1 cellular context compared by ENCODE assay signal in the genomic region with DNA sequence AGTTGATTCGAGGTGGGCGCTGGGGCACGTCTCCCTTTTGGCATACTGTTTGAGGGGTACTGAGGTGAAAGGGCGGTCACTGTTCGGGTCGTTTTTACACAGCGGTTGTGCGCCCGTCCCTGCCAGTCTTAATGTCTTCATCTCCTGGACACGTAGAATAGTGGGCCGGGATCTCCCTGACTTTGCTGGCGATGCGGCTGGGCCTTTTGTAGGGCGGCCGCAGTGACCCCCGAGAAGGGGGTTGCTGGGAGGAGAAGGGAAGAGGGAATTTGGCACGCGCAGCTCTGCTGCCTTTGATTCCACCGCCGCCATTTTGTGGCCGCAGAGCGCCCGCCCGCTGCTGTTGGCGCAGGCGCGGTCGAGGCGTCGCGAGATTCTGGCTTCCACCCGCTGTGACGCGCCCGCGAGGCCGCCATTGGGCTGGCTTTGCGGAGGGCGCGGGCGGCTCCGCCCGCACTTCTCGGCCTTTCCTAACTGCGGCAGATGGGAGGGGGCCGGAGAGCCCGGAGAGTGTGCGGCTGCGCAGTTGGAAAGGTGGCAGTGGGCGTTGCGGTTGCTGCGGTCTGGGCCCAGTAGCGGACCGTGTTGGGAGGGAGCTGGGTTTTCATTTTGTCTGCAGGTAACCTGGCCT.
TF ChIP-seq lines count a peak whose summit lies in the region.

No MANE protein-coding gene starts in this region.

TF ChIP-seq in K562, 482 proteins besides CTCF, POLR2A, EP300 and RAD21 (continued from another document and continues in another):
- TF ChIP-seq BHLHE40 (IDR thresholded peaks at IDR 0.05; ENCODE audit: low read length) (peak; percentile 42), KDM5B (IDR thresholded peaks at IDR 0.05; ENCODE audit: insufficient replicate concordance, low read depth, low read length) (peak; percentile 56), MNT (conservative IDR thresholded peaks at IDR 0.05) (peak in 1 of 2 experiments; percentile 26; a peak in 1 of 4 replicates), POLR2B (IDR thresholded peaks at IDR 0.05; ENCODE audit: low read depth, partially characterized antibody) (peak; percentile 33), E2F3 (CRISPR knock-in tag; IDR thresholded peaks at IDR 0.05) (0 out of 2 replicates have a peak, but pooled peaks have one; percentile 17), CXXC5 (CRISPR knock-in tag; IDR thresholded peaks at IDR 0.05) (peak; percentile 57), SUPT5H (IDR thresholded peaks at IDR 0.05) (peak; percentile 75), EP400 (IDR thresholded peaks at IDR 0.05) (peak; percentile 52; the same call in 1 of the 2 replicates), JUND (IDR thresholded peaks at IDR 0.05; ENCODE audit: borderline replicate concordance, low read depth, low read length) (peak; percentile 23; the same call in 1 of the 2 replicates), JUND (tag; IDR thresholded peaks at IDR 0.05; ENCODE audit: borderline replicate concordance, low read depth, low read length) (no peak; the same call in 1 of the 3 replicates), ARNT (IDR thresholded peaks at IDR 0.05) (0 out of 4 replicates have a peak, but pooled peaks of 1 of the 2 experiments have one; percentile 5), RHOXF2B (CRISPR knock-in tag; conservative IDR thresholded peaks at IDR 0.05) (no peak), NONO (IDR thresholded peaks at IDR 0.05; ENCODE audit: low read depth in 2 of 2, low read length in 1 of 2) (peak in 1 of 2 experiments; percentile 79; a peak in 2 of 4 replicates), SP1 (CRISPR knock-in tag; IDR thresholded peaks at IDR 0.05) (no peak; the same call in 1 of the 2 replicates), ATF4 (CRISPR knock-in tag; IDR thresholded peaks at IDR 0.05) (0 out of 2 replicates have a peak, but pooled peaks have one; percentile 45), POLR2AphosphoS5 (IDR thresholded peaks at IDR 0.05; ENCODE audit: control insufficient read depth, insufficient read depth, low read depth, low read length) (peak; percentile 60; the same call in 1 of the 2 replicates), L3MBTL2 (IDR thresholded peaks at IDR 0.05) (no peak; the same call in 1 of the 2 replicates), ZNF282 (CRISPR knock-in tag; IDR thresholded peaks at IDR 0.05) (0 out of 2 replicates have a peak, but pooled peaks have one; percentile 52), MECOM (CRISPR knock-in tag; IDR thresholded peaks at IDR 0.05) (no peak), RBM22 (IDR thresholded peaks at IDR 0.05; ENCODE audit: low read depth, low read length, poor library complexity, severe bottlenecking) (peak; percentile 72)
- TF ChIP-seq, protein P1, sequence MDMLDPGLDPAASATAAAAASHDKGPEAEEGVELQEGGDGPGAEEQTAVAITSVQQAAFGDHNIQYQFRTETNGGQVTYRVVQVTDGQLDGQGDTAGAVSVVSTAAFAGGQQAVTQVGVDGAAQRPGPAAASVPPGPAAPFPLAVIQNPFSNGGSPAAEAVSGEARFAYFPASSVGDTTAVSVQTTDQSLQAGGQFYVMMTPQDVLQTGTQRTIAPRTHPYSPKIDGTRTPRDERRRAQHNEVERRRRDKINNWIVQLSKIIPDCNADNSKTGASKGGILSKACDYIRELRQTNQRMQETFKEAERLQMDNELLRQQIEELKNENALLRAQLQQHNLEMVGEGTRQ (CRISPR knock-in tag; IDR thresholded peaks at IDR 0.05): no peak
- TF ChIP-seq, protein P2, sequence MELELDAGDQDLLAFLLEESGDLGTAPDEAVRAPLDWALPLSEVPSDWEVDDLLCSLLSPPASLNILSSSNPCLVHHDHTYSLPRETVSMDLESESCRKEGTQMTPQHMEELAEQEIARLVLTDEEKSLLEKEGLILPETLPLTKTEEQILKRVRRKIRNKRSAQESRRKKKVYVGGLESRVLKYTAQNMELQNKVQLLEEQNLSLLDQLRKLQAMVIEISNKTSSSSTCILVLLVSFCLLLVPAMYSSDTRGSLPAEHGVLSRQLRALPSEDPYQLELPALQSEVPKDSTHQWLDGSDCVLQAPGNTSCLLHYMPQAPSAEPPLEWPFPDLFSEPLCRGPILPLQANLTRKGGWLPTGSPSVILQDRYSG (tag; conservative IDR thresholded peaks at IDR 0.05; ENCODE audit: low read depth): no peak
- TF ChIP-seq, protein P3, sequence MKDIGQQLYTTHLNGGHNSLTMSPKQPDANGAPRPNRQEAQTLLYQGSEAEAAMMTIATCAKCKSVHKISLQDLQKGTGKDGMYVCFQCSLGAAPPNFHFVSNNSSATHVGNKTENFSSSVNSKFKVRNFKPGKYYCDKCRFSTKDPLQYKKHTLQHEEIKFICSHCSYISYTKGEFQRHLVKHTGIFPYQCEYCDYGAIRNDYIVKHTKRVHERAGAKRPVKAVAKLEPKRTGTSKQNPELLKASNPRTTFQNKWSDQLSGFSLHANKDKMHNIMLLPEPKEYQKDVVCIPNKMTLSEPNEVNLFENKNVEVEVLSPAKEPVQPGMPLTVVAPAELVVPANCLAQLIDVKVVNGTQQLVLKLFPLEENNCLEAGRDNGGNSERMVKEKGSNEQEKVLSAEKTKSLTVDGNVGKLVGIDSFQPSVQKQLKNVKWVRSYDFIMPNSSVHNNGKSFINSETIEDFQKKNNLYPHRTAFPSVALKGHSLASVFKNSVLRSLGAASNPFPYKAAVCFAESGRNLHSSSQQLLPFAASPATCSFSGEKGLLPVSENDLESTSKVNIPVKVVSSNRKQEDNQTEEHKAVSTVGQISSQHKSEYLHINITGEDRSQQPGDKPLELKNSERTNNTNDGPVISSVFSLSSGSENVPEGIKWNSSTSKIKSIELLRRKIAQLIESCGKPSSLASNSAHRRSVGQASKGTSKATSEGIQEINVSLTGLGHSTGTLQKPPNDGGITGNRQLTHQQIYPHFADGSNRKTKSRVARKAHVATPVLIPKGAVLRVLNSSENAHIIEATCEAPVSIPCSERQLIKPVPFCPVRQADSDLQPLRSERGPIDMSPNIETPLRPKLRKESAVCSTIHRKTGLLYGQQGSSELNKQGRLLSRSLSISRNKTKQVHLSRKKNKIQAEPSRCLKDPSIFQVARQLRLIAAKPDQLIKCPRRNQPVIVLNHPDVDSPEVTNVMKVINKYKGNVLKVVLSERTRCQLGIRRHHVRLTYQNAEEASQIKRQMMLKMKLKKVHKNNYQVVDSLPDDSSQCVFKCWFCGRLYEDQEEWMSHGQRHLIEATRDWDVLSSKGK (CRISPR knock-in tag; IDR thresholded peaks at IDR 0.05): no peak
- TF ChIP-seq, protein P4, sequence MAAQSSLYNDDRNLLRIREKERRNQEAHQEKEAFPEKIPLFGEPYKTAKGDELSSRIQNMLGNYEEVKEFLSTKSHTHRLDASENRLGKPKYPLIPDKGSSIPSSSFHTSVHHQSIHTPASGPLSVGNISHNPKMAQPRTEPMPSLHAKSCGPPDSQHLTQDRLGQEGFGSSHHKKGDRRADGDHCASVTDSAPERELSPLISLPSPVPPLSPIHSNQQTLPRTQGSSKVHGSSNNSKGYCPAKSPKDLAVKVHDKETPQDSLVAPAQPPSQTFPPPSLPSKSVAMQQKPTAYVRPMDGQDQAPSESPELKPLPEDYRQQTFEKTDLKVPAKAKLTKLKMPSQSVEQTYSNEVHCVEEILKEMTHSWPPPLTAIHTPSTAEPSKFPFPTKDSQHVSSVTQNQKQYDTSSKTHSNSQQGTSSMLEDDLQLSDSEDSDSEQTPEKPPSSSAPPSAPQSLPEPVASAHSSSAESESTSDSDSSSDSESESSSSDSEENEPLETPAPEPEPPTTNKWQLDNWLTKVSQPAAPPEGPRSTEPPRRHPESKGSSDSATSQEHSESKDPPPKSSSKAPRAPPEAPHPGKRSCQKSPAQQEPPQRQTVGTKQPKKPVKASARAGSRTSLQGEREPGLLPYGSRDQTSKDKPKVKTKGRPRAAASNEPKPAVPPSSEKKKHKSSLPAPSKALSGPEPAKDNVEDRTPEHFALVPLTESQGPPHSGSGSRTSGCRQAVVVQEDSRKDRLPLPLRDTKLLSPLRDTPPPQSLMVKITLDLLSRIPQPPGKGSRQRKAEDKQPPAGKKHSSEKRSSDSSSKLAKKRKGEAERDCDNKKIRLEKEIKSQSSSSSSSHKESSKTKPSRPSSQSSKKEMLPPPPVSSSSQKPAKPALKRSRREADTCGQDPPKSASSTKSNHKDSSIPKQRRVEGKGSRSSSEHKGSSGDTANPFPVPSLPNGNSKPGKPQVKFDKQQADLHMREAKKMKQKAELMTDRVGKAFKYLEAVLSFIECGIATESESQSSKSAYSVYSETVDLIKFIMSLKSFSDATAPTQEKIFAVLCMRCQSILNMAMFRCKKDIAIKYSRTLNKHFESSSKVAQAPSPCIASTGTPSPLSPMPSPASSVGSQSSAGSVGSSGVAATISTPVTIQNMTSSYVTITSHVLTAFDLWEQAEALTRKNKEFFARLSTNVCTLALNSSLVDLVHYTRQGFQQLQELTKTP (IDR thresholded peaks at IDR 0.05; ENCODE audit: low read depth in 1 of 2, partially characterized antibody in 2 of 2): peak in 1 of 2 experiments; percentile 45
- TF ChIP-seq, protein P5, sequence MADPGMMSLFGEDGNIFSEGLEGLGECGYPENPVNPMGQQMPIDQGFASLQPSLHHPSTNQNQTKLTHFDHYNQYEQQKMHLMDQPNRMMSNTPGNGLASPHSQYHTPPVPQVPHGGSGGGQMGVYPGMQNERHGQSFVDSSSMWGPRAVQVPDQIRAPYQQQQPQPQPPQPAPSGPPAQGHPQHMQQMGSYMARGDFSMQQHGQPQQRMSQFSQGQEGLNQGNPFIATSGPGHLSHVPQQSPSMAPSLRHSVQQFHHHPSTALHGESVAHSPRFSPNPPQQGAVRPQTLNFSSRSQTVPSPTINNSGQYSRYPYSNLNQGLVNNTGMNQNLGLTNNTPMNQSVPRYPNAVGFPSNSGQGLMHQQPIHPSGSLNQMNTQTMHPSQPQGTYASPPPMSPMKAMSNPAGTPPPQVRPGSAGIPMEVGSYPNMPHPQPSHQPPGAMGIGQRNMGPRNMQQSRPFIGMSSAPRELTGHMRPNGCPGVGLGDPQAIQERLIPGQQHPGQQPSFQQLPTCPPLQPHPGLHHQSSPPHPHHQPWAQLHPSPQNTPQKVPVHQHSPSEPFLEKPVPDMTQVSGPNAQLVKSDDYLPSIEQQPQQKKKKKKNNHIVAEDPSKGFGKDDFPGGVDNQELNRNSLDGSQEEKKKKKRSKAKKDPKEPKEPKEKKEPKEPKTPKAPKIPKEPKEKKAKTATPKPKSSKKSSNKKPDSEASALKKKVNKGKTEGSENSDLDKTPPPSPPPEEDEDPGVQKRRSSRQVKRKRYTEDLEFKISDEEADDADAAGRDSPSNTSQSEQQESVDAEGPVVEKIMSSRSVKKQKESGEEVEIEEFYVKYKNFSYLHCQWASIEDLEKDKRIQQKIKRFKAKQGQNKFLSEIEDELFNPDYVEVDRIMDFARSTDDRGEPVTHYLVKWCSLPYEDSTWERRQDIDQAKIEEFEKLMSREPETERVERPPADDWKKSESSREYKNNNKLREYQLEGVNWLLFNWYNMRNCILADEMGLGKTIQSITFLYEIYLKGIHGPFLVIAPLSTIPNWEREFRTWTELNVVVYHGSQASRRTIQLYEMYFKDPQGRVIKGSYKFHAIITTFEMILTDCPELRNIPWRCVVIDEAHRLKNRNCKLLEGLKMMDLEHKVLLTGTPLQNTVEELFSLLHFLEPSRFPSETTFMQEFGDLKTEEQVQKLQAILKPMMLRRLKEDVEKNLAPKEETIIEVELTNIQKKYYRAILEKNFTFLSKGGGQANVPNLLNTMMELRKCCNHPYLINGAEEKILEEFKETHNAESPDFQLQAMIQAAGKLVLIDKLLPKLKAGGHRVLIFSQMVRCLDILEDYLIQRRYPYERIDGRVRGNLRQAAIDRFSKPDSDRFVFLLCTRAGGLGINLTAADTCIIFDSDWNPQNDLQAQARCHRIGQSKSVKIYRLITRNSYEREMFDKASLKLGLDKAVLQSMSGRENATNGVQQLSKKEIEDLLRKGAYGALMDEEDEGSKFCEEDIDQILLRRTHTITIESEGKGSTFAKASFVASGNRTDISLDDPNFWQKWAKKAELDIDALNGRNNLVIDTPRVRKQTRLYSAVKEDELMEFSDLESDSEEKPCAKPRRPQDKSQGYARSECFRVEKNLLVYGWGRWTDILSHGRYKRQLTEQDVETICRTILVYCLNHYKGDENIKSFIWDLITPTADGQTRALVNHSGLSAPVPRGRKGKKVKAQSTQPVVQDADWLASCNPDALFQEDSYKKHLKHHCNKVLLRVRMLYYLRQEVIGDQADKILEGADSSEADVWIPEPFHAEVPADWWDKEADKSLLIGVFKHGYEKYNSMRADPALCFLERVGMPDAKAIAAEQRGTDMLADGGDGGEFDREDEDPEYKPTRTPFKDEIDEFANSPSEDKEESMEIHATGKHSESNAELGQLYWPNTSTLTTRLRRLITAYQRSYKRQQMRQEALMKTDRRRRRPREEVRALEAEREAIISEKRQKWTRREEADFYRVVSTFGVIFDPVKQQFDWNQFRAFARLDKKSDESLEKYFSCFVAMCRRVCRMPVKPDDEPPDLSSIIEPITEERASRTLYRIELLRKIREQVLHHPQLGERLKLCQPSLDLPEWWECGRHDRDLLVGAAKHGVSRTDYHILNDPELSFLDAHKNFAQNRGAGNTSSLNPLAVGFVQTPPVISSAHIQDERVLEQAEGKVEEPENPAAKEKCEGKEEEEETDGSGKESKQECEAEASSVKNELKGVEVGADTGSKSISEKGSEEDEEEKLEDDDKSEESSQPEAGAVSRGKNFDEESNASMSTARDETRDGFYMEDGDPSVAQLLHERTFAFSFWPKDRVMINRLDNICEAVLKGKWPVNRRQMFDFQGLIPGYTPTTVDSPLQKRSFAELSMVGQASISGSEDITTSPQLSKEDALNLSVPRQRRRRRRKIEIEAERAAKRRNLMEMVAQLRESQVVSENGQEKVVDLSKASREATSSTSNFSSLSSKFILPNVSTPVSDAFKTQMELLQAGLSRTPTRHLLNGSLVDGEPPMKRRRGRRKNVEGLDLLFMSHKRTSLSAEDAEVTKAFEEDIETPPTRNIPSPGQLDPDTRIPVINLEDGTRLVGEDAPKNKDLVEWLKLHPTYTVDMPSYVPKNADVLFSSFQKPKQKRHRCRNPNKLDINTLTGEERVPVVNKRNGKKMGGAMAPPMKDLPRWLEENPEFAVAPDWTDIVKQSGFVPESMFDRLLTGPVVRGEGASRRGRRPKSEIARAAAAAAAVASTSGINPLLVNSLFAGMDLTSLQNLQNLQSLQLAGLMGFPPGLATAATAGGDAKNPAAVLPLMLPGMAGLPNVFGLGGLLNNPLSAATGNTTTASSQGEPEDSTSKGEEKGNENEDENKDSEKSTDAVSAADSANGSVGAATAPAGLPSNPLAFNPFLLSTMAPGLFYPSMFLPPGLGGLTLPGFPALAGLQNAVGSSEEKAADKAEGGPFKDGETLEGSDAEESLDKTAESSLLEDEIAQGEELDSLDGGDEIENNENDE (IDR thresholded peaks at IDR 0.05; ENCODE audit: low read depth, low read length): no peak
